1 cellular context compared by ENCODE assay signal in the genomic region with DNA sequence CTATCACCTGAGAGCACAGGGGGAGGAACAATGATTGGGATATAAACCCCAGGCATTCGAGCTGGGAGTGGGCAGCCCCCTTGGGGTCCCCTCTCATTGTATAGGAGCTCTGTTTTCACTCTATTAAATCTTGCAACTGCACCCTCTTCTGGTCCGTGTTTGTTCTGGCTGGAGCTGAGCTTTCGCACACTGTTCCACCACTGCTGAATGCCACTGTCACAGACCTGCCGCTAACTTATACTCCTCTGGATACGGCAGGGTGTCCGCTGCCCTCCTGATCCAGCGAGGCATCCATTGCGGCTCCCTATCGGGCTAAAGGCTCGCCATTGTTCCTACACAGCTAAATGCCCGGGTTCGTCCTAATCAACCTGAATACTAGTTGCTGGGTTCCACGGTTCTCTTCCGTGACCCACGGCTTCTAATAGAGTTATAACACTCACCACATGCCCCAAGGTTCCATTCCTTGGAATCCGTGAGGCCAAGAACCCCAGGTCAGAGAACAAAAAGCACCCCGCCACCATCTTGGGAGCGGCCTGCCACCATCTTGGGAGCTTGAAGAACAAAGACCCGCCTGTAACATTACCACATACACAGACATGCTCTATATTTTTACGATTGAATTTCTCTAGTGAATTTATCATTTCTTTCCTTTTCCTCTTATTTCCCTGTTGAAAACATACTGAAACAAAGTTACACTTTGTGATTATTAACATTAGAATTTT.
TF ChIP-seq lines count a peak whose summit lies in the region.

No MANE protein-coding gene starts in this region.

TF ChIP-seq in GM23338, 12 proteins besides CTCF, POLR2A, EP300 and RAD21 (continued from another document):
- no peak for TF ChIP-seq EZH2 (IDR thresholded peaks at IDR 0.05; ENCODE audit: low read depth, unreplicated experiment)
- TF ChIP-seq POLR2AphosphoS5 (IDR thresholded peaks at IDR 0.05; ENCODE audit: low read depth) = no peak
- TF ChIP-seq EZH2phosphoT487 (IDR thresholded peaks at IDR 0.05; ENCODE audit: unreplicated experiment) = no peak
- no peak for TF ChIP-seq ZNF114 (CRISPR knock-in tag; IDR thresholded peaks at IDR 0.05)
